ENCODE assay signal across 16 cellular contexts in genomic region chr2:197141669-197142068, GRCh38.
A peak's percentile ranks its signal among the peaks of the same experiment; 100 is the strongest.
DNase-seq lines count a peak whose midpoint lies in the region; ATAC-seq and TF ChIP-seq lines count a peak whose summit lies in the region.
"Had no signal": no experiment of that assay in that cellular context is flagged by ENCODE, and none has a peak within 500 bp of the region (broad histone marks: within the 10 kb centered on the region; RNA-seq: fewer than 3 reads in every experiment).

No MANE protein-coding gene starts in this region.

- H3K9me2 ChIP-seq in neural cell (ENCODE audit: insufficient read depth, low read length): no peaks in the 10 kb centered on the region

- no peaks in the 10 kb centered on the region for H3K9me3 Mint-ChIP-seq in activated CD8-positive, alpha-beta memory T cell treated with anti-CD3 and anti-CD28 coated beads, Interleukin-2, amount 10 ng/mL, durations not matched to agents 7 days and 5 days (ENCODE audit: low read depth)
- H3K9me3 Mint-ChIP-seq in activated T-helper 17 cell treated with anti-CD3 and anti-CD28 coated beads, Interleukin-2, amount 50 U/mL, for 72 hours: no peaks in the 10 kb centered on the region

- no peak overlapping the region for H3K4me3 Mint-ChIP-seq in activated CD8-positive, alpha-beta memory T cell treated with anti-CD3 and anti-CD28 coated beads, Interleukin-2, amount 10 ng/mL, durations not matched to agents 7 days and 5 days
- H3K4me3 Mint-ChIP-seq in activated T-helper 17 cell treated with anti-CD3 and anti-CD28 coated beads, Interleukin-2, amount 50 U/mL, for 72 hours: peak overlapping the region; percentile 23

- H3K79me2 ChIP-seq in neural cell (replicated peaks; ENCODE audit: insufficient read depth, low read length): no peaks in the 10 kb centered on the region

- H3K36me3 ChIP-seq in neural cell (ENCODE audit: insufficient read depth, low read length): no peaks in the 10 kb centered on the region

- no peak overlapping the region for H3K4me2 ChIP-seq in neural cell (ENCODE audit: low read length)

- peak overlapping the region; percentile 23 for H3K4me3 ChIP-seq in neural cell (ENCODE audit: low read length)
- H3K4me3 ChIP-seq: heart left ventricle had no signal

- peak; percentile 83 for TF ChIP-seq EP300 in neural cell (conservative IDR thresholded peaks at IDR 0.05; ENCODE audit: poor library complexity, severe bottlenecking)

- ATAC-seq in activated CD8-positive, alpha-beta memory T cell treated with anti-CD3 and anti-CD28 coated beads, Interleukin-2, amount 10 ng/mL, durations not matched to agents 7 days and 5 days: no peak
- no peak for ATAC-seq in activated T-helper 17 cell treated with anti-CD3 and anti-CD28 coated beads, Interleukin-2, amount 50 U/mL, for 72 hours (replicated peaks)
- no peak for ATAC-seq in esophagus mucosa
- ATAC-seq in GM19463 (IDR thresholded peaks at IDR 0.05; ENCODE audit: unreplicated experiment): no peak
- ATAC-seq: activated CD4-positive, CD25-positive, alpha-beta regulatory T cell treated with anti-CD3 and anti-CD28 coated beads, Interleukin-2, amount 50 U/mL, for 24 hours; heart left ventricle; SK-N-SH treated with all-trans-retinoic acid at 6 μM for 48 hours had no signal

- H3K27ac ChIP-seq in neural cell (ENCODE audit: low read length): peak overlapping the region; percentile 31

- no peaks in the 10 kb centered on the region for H3F3A ChIP-seq in neural cell (ENCODE audit: insufficient read depth, low read length, poor library complexity, severe bottlenecking)

- no peak for TF ChIP-seq RAD21 in neural cell (conservative IDR thresholded peaks at IDR 0.05)

- H3K27ac Mint-ChIP-seq in activated CD8-positive, alpha-beta memory T cell treated with anti-CD3 and anti-CD28 coated beads, Interleukin-2, amount 10 ng/mL, durations not matched to agents 7 days and 5 days: peak overlapping the region; percentile 75
- peak overlapping the region; percentile 59 for H3K27ac Mint-ChIP-seq in activated T-helper 17 cell treated with anti-CD3 and anti-CD28 coated beads, Interleukin-2, amount 50 U/mL, for 72 hours

- peaks cover 73% of the 10 kb centered on the region for H3K4me1 Mint-ChIP-seq in activated CD8-positive, alpha-beta memory T cell treated with anti-CD3 and anti-CD28 coated beads, Interleukin-2, amount 10 ng/mL, durations not matched to agents 7 days and 5 days
- peaks cover 48% of the 10 kb centered on the region for H3K4me1 Mint-ChIP-seq in activated T-helper 17 cell treated with anti-CD3 and anti-CD28 coated beads, Interleukin-2, amount 50 U/mL, for 72 hours

- H2AFZ ChIP-seq in neural cell (ENCODE audit: low read depth, low read length): peak overlapping the region; percentile 23

- no peaks in the 10 kb centered on the region for H3K27me3 Mint-ChIP-seq in activated CD8-positive, alpha-beta memory T cell treated with anti-CD3 and anti-CD28 coated beads, Interleukin-2, amount 10 ng/mL, durations not matched to agents 7 days and 5 days
- no peaks in the 10 kb centered on the region for H3K27me3 Mint-ChIP-seq in activated T-helper 17 cell treated with anti-CD3 and anti-CD28 coated beads, Interleukin-2, amount 50 U/mL, for 72 hours

- H4K20me1 ChIP-seq in neural cell (ENCODE audit: insufficient read depth): no peaks in the 10 kb centered on the region

- no peak for DNase-seq in activated CD8-positive, alpha-beta memory T cell treated with anti-CD3 and anti-CD28 coated beads, Interleukin-2, amount 10 ng/mL, durations not matched to agents 7 days and 5 days
- DNase-seq in activated CD8-positive, alpha-beta memory T cell treated with anti-CD3 and anti-CD28 coated beads, Interleukin-2, amount 50 U/mL, for 4 hours: no peak
- DNase-seq in NCI-H2029 (lab: John Stamatoyannopoulos, UW): peak; percentile 16
- no peak for DNase-seq in effector CD4-positive, alpha-beta T cell
- DNase-seq: activated effector memory CD4-positive, alpha-beta T cell treated with Interleukin-2 at 50 U/mL for 16 hours; DMS79; heart left ventricle; kidney glomerular epithelial cell; NCI-H1436; stimulated activated CD4-positive, alpha-beta T cell treated with anti-CD3 and anti-CD28 coated beads, Interleukin-2, amount 100 ng/mL, for 48 hours had no signal

- no peaks in the 10 kb centered on the region for H3K27me3 ChIP-seq in neural cell (ENCODE audit: insufficient read depth, low read depth, low read length)
- H3K27me3 ChIP-seq: heart left ventricle had no signal

- CTCF ChIA-PET in activated CD8-positive, alpha-beta memory T cell treated with anti-CD3 and anti-CD28 coated beads, Interleukin-2, amount 10 ng/mL, durations not matched to agents 7 days and 5 days (lab: Charles Lee): interaction anchor here (1.1 to 1.7 kb wide), 3 partner anchors 27 to 95 kb away, joined by 3 to 5 read pairs (median 3); no protein-coding TSS in a partner anchor

- TF ChIP-seq CTCF in neural cell (IDR thresholded peaks at IDR 0.05; ENCODE audit: poor library complexity, severe bottlenecking): no peak

- no peaks in the 10 kb centered on the region for H3K9me3 ChIP-seq in neural cell (ENCODE audit: low read length)
- H3K9me3 ChIP-seq: heart left ventricle had no signal

- H3K36me3 Mint-ChIP-seq in activated CD8-positive, alpha-beta memory T cell treated with anti-CD3 and anti-CD28 coated beads, Interleukin-2, amount 10 ng/mL, durations not matched to agents 7 days and 5 days: peaks cover 37% of the 10 kb centered on the region
- H3K36me3 Mint-ChIP-seq in activated T-helper 17 cell treated with anti-CD3 and anti-CD28 coated beads, Interleukin-2, amount 50 U/mL, for 72 hours (ENCODE audit: low read depth): peaks cover 52% of the 10 kb centered on the region

- H3K9ac ChIP-seq in neural cell (ENCODE audit: low read length): peak overlapping the region; percentile 22

TF ChIP-seq in neural cell, 6 proteins besides CTCF, POLR2A, EP300 and RAD21:
- no peak for TF ChIP-seq EZH2 (IDR thresholded peaks at IDR 0.05; ENCODE audit: borderline replicate concordance, insufficient read depth, low read length, poor library complexity, severe bottlenecking)
- TF ChIP-seq POLR2AphosphoS5 (IDR thresholded peaks at IDR 0.05): peak; percentile 55
- peak; percentile 35 for TF ChIP-seq REST (IDR thresholded peaks at IDR 0.05; ENCODE audit: borderline replicate concordance)
TF ChIP-seq in neural cell: peak in this region for 2.
